Comparison of ENCODE assay signal across 1 cellular context in the genomic region with DNA sequence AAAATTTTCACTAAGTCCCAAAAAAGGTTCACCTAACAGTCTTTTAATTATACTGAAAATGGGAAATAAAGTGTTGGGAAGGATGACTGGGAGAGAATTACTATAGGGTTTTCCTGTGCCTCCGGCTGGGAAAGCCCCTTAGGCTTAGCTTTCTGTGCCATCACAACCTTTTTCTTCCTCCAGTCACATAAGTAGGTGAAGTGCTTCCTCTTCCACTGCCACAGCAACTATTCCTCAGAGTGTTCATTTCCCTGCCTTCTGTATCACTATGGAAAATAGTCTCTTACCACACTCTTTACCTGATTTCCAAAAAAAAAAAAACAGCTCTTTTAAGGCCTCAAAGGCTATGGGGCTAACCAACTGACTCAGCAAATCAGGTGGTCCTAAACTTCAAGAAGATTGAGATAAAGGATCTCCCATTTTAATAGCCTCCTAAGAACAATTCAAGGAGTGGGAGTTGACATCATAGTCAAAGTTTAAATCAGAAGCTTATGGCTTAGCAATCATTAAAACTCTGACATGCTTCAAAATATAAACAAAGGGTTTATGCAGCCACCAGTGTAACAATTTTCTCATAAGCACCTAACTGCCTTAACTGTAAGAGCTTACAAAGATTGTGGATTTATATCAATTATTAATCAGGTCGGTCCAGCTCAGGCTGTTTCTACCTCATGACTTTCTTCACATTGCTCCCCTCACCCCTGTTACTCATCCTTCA.
TF ChIP-seq lines count a peak whose summit lies in the region.

No MANE protein-coding gene starts in this region.

TF ChIP-seq in SK-N-SH, 30 proteins besides CTCF, POLR2A, EP300 and RAD21:
- TF ChIP-seq, protein P1, sequence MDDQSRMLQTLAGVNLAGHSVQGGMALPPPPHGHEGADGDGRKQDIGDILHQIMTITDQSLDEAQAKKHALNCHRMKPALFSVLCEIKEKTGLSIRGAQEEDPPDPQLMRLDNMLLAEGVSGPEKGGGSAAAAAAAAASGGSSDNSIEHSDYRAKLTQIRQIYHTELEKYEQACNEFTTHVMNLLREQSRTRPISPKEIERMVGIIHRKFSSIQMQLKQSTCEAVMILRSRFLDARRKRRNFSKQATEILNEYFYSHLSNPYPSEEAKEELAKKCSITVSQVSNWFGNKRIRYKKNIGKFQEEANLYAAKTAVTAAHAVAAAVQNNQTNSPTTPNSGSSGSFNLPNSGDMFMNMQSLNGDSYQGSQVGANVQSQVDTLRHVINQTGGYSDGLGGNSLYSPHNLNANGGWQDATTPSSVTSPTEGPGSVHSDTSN (IDR thresholded peaks at IDR 0.05) = peak; percentile 28; the same call in 1 of the 2 replicates
- TF ChIP-seq YY1 (IDR thresholded peaks at IDR 0.05; ENCODE audit: low read depth) = no peak
